Comparison of ENCODE assay signal across 8 cellular contexts in genomic region chr6:118618676-118619377, GRCh38.
DNase-seq lines count a peak whose midpoint lies in the region; ATAC-seq and TF ChIP-seq lines count a peak whose summit lies in the region.

No MANE protein-coding gene starts in this region.

- peak; percentile 92 for ATAC-seq in GM21723 (IDR thresholded peaks at IDR 0.05; ENCODE audit: unreplicated experiment)

- peak; percentile 90 for TF ChIP-seq CTCF in GM06990 (IDR thresholded peaks at IDR 0.05; ENCODE audit: insufficient read depth, low read length, poor library complexity, severe bottlenecking)
- peak; percentile 65 for TF ChIP-seq CTCF in KMS-11 (conservative IDR thresholded peaks at IDR 0.05; ENCODE audit: low read depth, low read length)
- TF ChIP-seq CTCF in VCaP (conservative IDR thresholded peaks at IDR 0.05) = peak; percentile 90
- peak; percentile 96 for TF ChIP-seq CTCF in brain microvascular endothelial cell (IDR thresholded peaks at IDR 0.05; ENCODE audit: low read depth, low read length, missing control alignments)

- in situ Hi-C loops in brain microvascular endothelial cell (cut with HindIII; ENCODE audit: low pct_ligation_motif_present, low sequenced_read_pairs) = no loop called here

- no peak overlapping the region for H3K27ac ChIP-seq in KMS-11
- H3K27ac ChIP-seq in VCaP = no peak overlapping the region
- no peak overlapping the region for H3K27ac ChIP-seq in brain microvascular endothelial cell

- no peak overlapping the region for H2AFZ ChIP-seq in KMS-11 (ENCODE audit: low read depth)

- H3K36me3 ChIP-seq in GM06990 (ENCODE audit: control insufficient read depth, insufficient read depth, low read length) (no peaks in the 10 kb centered on the region), KMS-11 (ENCODE audit: insufficient read depth) (no peaks in the 10 kb centered on the region), brain microvascular endothelial cell (replicated peaks) (no peaks in the 10 kb centered on the region)

- H3K27me3 ChIP-seq in GM06990 (replicated peaks; ENCODE audit: control insufficient read depth, insufficient read depth, low read length) (no peaks in the 10 kb centered on the region), KMS-11 (ENCODE audit: insufficient read depth, low read depth) (no peaks in the 10 kb centered on the region), brain microvascular endothelial cell (replicated peaks) (no peaks in the 10 kb centered on the region)

- H3K4me2 ChIP-seq in KMS-11 = no peak overlapping the region

- DNase-seq in GM06990 (ENCODE audit: extremely low read depth, insufficient read length) (peak; percentile 28), brain microvascular endothelial cell (peak; percentile 40), inferior parietal cortex (ENCODE audit: extremely low spot score) (peak; percentile 74), NCI-H1436 treated with DMSO at 0.1 percent for 48 hours (lab: John Stamatoyannopoulos, UW) (no peak)
- DNase-seq in stimulated activated CD4-positive, alpha-beta T cell treated with anti-CD3 and anti-CD28 coated beads, Interleukin-1b, Interleukin-23, amount 100 ng/mL, for 48 hours = peak; percentile 57

- H4K20me1 ChIP-seq in KMS-11 (ENCODE audit: insufficient read depth) = no peaks in the 10 kb centered on the region

- no peaks in the 10 kb centered on the region for H3K79me2 ChIP-seq in KMS-11 (ENCODE audit: insufficient read depth, low read depth)

- H3K9ac ChIP-seq in KMS-11 = no peak overlapping the region

- H3K4me1 ChIP-seq in KMS-11 (ENCODE audit: low read depth, poor library complexity, severe bottlenecking) = no peaks in the 10 kb centered on the region

- H3K4me3 ChIP-seq in GM06990 (replicated peaks; ENCODE audit: low read depth, low read length) = no peak overlapping the region
- H3K4me3 ChIP-seq in KMS-11 (IDR thresholded peaks at IDR 0.05; ENCODE audit: insufficient read depth, low read depth, low read length) = no peak overlapping the region
- no peak overlapping the region for H3K4me3 ChIP-seq in brain microvascular endothelial cell (ENCODE audit: low read depth, low read length)
